Comparison of ENCODE assay signal across 17 cellular contexts in the genomic region with DNA sequence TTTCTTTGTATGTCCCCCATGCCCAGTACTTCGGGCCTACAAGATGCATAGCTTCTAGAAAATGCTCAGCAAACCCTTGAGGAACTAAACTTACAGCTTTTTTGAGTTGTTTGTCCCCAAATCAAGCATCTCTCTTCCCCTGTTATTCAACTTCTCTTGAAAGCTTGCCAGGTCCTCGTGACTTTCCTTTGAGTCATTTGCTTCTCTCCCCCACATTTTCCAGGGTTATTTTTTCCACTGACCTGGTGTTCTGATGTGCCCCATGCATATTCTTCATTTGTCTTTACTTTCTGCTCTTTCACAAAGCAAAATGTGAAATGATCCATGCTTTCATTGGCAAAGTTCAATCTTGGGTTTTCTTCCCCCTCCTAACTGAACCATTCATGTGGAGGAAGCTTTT.
DNase-seq lines count a peak whose midpoint lies in the region; ATAC-seq, FAIRE-seq and TF ChIP-seq lines count a peak whose summit lies in the region.
"Had no signal": no experiment of that assay in that cellular context is flagged by ENCODE, and none has a peak within 500 bp of the region (broad histone marks: within the 10 kb centered on the region; RNA-seq: fewer than 3 reads in every experiment).

No MANE protein-coding gene starts in this region.

- H3K27me3 ChIP-seq in HepG2 (ENCODE audit: control insufficient read depth in 1 of 2, insufficient read depth in 2 of 2, low read length in 2 of 2): no peaks in the 10 kb centered on the region
- H3K27me3 ChIP-seq: right atrium auricular region had no signal

- TF ChIP-seq CTCF in HepG2 (CRISPR knock-in tag; IDR thresholded peaks at IDR 0.05): no peak

- H2AFZ ChIP-seq in HepG2 (ENCODE audit: low read length): no peak overlapping the region

- TF ChIP-seq EP300 in HepG2 (IDR thresholded peaks at IDR 0.05; ENCODE audit: low read depth in 2 of 2, low read length in 2 of 2) (no peak), HepG2 (CRISPR knock-in tag; IDR thresholded peaks at IDR 0.05; ENCODE audit: borderline replicate concordance) (no peak)

- no peak for TF ChIP-seq RAD21 in HepG2 (CRISPR knock-in tag; IDR thresholded peaks at IDR 0.05)

- DNase-seq in left cardiac atrium (peak; percentile 22), Right ventricle myocardium superior (no peak), T1000 (lab: John Stamatoyannopoulos, UW) (peak; percentile 15), globus pallidus (ENCODE audit: low spot score) (peak; percentile 12), HepG2 (ENCODE audit: low spot score) (no peak)
- no peak for DNase-seq in stimulated activated CD4-positive, alpha-beta T cell treated with anti-CD3 and anti-CD28 coated beads, Interleukin-1b, Interleukin-23, amount 100 ng/mL, for 48 hours
- no peak for DNase-seq in stimulated activated CD4-positive, alpha-beta T cell treated with anti-CD3 and anti-CD28 coated beads, Interleukin-2, amount 100 ng/mL, for 24 hours
- DNase-seq: activated CD4-positive, alpha-beta memory T cell treated with anti-CD3 and anti-CD28 coated beads, Interleukin-2, amount 10 ng/mL, durations not matched to agents 7 days and 5 days; left ventricle myocardium superior; naive B cell; NCI-H1092; NCI-H2171 treated with DMSO at 0.1 percent for 48 hours had no signal

- H3K9me3 ChIP-seq in HepG2 (ENCODE audit: low read length): no peaks in the 10 kb centered on the region
- H3K9me3 ChIP-seq: right atrium auricular region, thoracic aorta had no signal

- no peak for TF ChIP-seq POLR2A in HepG2 (IDR thresholded peaks at IDR 0.05; ENCODE audit: insufficient read depth in 1 of 2, low read depth in 2 of 2, low read length in 2 of 2)

- WGBS in HepG2 (ENCODE audit: low lambda C conversion rate): 0% methylated on average over 2 of the region's 2 CpGs

- no peaks in the 10 kb centered on the region for H4K20me1 ChIP-seq in HepG2 (ENCODE audit: insufficient read depth, low read length)

- in situ Hi-C loops in HepG2 (cut with HindIII; ENCODE audit: extremely low pct_ligation_motif_present, low pct_unique_long_range_greater_than_20kb): no loop called here

- POLR2A ChIA-PET in HepG2 (lab: Yijun Ruan, JAX): no interaction called here

- no peak overlapping the region for H3K4me3 ChIP-seq in HepG2 (replicated peaks in 1 of 3; ENCODE audit: insufficient read depth in 1 of 3, low read depth in 2 of 3, low read length in 3 of 3)
- H3K4me3 ChIP-seq: right atrium auricular region, thoracic aorta had no signal

- no peak overlapping the region for H3K27ac ChIP-seq in HepG2 (ENCODE audit: extremely low read length, insufficient read depth, low read length)
- H3K27ac ChIP-seq: right atrium auricular region, thoracic aorta had no signal

- no peaks in the 10 kb centered on the region for H3K4me1 ChIP-seq in HepG2 (ENCODE audit: insufficient read depth, low read length)
- H3K4me1 ChIP-seq: right atrium auricular region had no signal

- H3K79me2 ChIP-seq in HepG2 (ENCODE audit: insufficient read depth, low read length): no peaks in the 10 kb centered on the region

- no peaks in the 10 kb centered on the region for H3K36me3 ChIP-seq in HepG2 (replicated peaks in 1 of 2; ENCODE audit: control insufficient read depth in 1 of 2, insufficient read depth in 2 of 2, low read length in 2 of 2)
- H3K36me3 ChIP-seq: right atrium auricular region, thoracic aorta had no signal

- CTCF ChIA-PET in HepG2 (lab: Yijun Ruan, JAX; ENCODE audit: low intra/inter-chr PET ratio, low total read pairs): no interaction called here

- no peak overlapping the region for H3K4me2 ChIP-seq in HepG2 (ENCODE audit: low read depth, low read length)

- no peak overlapping the region for H3K9ac ChIP-seq in HepG2 (ENCODE audit: insufficient read depth, low read depth, low read length)

- no peak for ATAC-seq in left cardiac atrium
- no peak for ATAC-seq in Right ventricle myocardium superior (ENCODE audit: poor library complexity)
- no peak for ATAC-seq in HG02571 (IDR thresholded peaks at IDR 0.05; ENCODE audit: unreplicated experiment)
- ATAC-seq in HepG2: no peak
- ATAC-seq: esophagus mucosa, left ventricle myocardium superior had no signal

- FAIRE-seq in HepG2 (lab: Jason Lieb, UNC): no peak
- FAIRE-seq: A204.1 had no signal

- no TSS peak for BruUV-seq in HepG2 (replicated peaks; lab: Mats Ljungman, UMichigan)

- intact Hi-C loops in left cardiac atrium (cut with DNase I): no loop called here
- intact Hi-C loops in Right ventricle myocardium superior (cut with DNase I): no loop called here
- intact Hi-C loops in HepG2 (cut with micrococcal nuclease; ENCODE audit: unreplicated experiment): no loop called here

TF ChIP-seq in HepG2, 621 proteins besides CTCF, POLR2A, EP300 and RAD21:
- TF ChIP-seq TBX3 (IDR thresholded peaks at IDR 0.05; ENCODE audit: borderline replicate concordance): no peak
- TF ChIP-seq PHB2 (IDR thresholded peaks at IDR 0.05; ENCODE audit: partially characterized antibody): no peak
- TF ChIP-seq CBX5 (CRISPR knock-in tag; IDR thresholded peaks at IDR 0.05; ENCODE audit: borderline replicate concordance): no peak
- TF ChIP-seq ZFP41 (CRISPR knock-in tag; IDR thresholded peaks at IDR 0.05; ENCODE audit: borderline replicate concordance): no peak
- no peak for TF ChIP-seq ZFP36L1 (CRISPR knock-in tag; IDR thresholded peaks at IDR 0.05)
- TF ChIP-seq LCORL (IDR thresholded peaks at IDR 0.05): no peak
- TF ChIP-seq LCORL (CRISPR knock-in tag; IDR thresholded peaks at IDR 0.05): no peak

Comparison
In these comparisons a context has a peak if more than half of its experiments do, and no peak if none do; other contexts are left out.
1. DNase-seq: peak in left cardiac atrium (single experiment), T1000 (single experiment) and globus pallidus (single experiment); none in Right ventricle myocardium superior (single experiment), HepG2 (single experiment), stimulated activated CD4-positive, alpha-beta T cell treated with anti-CD3 and anti-CD28 coated beads, Interleukin-1b, Interleukin-23, amount 100 ng/mL, for 48 hours (single experiment) and stimulated activated CD4-positive, alpha-beta T cell treated with anti-CD3 and anti-CD28 coated beads, Interleukin-2, amount 100 ng/mL, for 24 hours (0 of 2).